ENCODE assay signal across 1 cellular context in genomic region chr16:3581392-3581791, GRCh38.
TF ChIP-seq lines count a peak whose summit lies in the region.

No MANE protein-coding gene starts in this region.

TF ChIP-seq in IMR-90, 13 proteins besides CTCF, POLR2A, EP300 and RAD21 (continued from another document):
- TF ChIP-seq MXI1 (IDR thresholded peaks at IDR 0.05; ENCODE audit: borderline replicate concordance, low read depth, low read length) (no peak), MAFK (IDR thresholded peaks at IDR 0.05; ENCODE audit: low read depth, low read length) (no peak), MAZ (IDR thresholded peaks at IDR 0.05; ENCODE audit: borderline replicate concordance, low read depth, low read length) (no peak), SMC3 (IDR thresholded peaks at IDR 0.05; ENCODE audit: low read depth, low read length) (no peak), CEBPB (IDR thresholded peaks at IDR 0.05; ENCODE audit: low read depth, low read length) (no peak), RFX5 (IDR thresholded peaks at IDR 0.05; ENCODE audit: low read depth, low read length) (no peak)
TF ChIP-seq in IMR-90: peak in this region for 0.
